Comparison of ENCODE assay signal across 20 cellular contexts in genomic region chr10:108582888-108583287, GRCh38.
DNase-seq lines count a peak whose midpoint lies in the region; ATAC-seq lines count a peak whose summit lies in the region.
"Had no signal": no experiment of that assay in that cellular context is flagged by ENCODE, and none has a peak within 500 bp of the region (broad histone marks: within the 10 kb centered on the region; RNA-seq: fewer than 3 reads in every experiment).

No MANE protein-coding gene starts in this region.

- no peak for DNase-seq in GM23248
- DNase-seq in RPMI7951 (ENCODE audit: low read depth): peak; percentile 87
- DNase-seq in globus pallidus (ENCODE audit: low spot score): no peak
- DNase-seq in NCI-H128 (lab: John Stamatoyannopoulos, UW; ENCODE audit: unreplicated experiment): no peak
- DNase-seq: ACHN, BE2C, GOT3, KBM-7, MG63, NCI-H1105 treated with DMSO at 0.1 percent for 48 hours, NCI-H2029 treated with DMSO at 0.1 percent for 48 hours, NCI-H2227 treated with DMSO at 0.1 percent for 48 hours, NCI-H526 treated with DMSO at 0.1 percent for 48 hours, SIG-M5 had no signal

- H3K9ac ChIP-seq in GM23248: no peak overlapping the region

- H4K20me1 ChIP-seq in GM23248 (ENCODE audit: insufficient read depth): no peaks in the 10 kb centered on the region

- in situ Hi-C loops in GM23248 (cut with MboI): no loop called here

- peaks cover 14% of the 10 kb centered on the region for H3K4me1 ChIP-seq in GM23248 (ENCODE audit: insufficient read depth)
- peaks cover 16% of the 10 kb centered on the region for H3K4me1 ChIP-seq in mesodermal cell (ENCODE audit: control insufficient read depth, insufficient read depth, low read length, poor library complexity, severe bottlenecking)
- H3K4me1 ChIP-seq: BE2C, HAP-1 had no signal

- peak overlapping the region; percentile 17 for H3K4me2 ChIP-seq in GM23248 (ENCODE audit: unreplicated experiment)

- WGBS in GM23248 (ENCODE audit: low coverage in 1 of 2, low lambda C conversion rate in 2 of 2, missing lambda C conversion rate in 2 of 2), 2 experiments: 52 to 62% methylated on average over 1 of the region's 1 CpG
- WGBS in mesodermal cell (ENCODE audit: insufficient coverage in 2 of 2), 2 experiments: 60 to 70% methylated on average over 1 of the region's 1 CpG

- H3K79me2 ChIP-seq in GM23248 (ENCODE audit: insufficient read depth): no peaks in the 10 kb centered on the region

- no peaks in the 10 kb centered on the region for H3K36me3 ChIP-seq in GM23248 (ENCODE audit: low read depth)
- H3K36me3 ChIP-seq in mesodermal cell (ENCODE audit: control insufficient read depth, insufficient read depth, low read length): no peaks in the 10 kb centered on the region
- H3K36me3 ChIP-seq: BE2C, HAP-1, MG63 had no signal

- H3K27ac ChIP-seq in GM23248 (no peak overlapping the region), mesodermal cell (ENCODE audit: low read depth, low read length, severe bottlenecking) (peak overlapping the region; percentile 71)
- H3K27ac ChIP-seq: SK-N-MC had no signal

- H3K9me3 ChIP-seq in GM23248 (ENCODE audit: low read depth) (no peaks in the 10 kb centered on the region), mesodermal cell (ENCODE audit: control insufficient read depth, low read length) (no peaks in the 10 kb centered on the region)
- H3K9me3 ChIP-seq: BE2C, HAP-1, MG63 had no signal

- H3K9me2 ChIP-seq in GM23248 (ENCODE audit: insufficient read depth): no peaks in the 10 kb centered on the region

- H2AFZ ChIP-seq in GM23248: no peak overlapping the region

- H3F3A ChIP-seq in GM23248 (ENCODE audit: insufficient read depth): peaks cover 11% of the 10 kb centered on the region; the same call in 1 of the 2 replicates

- no peaks in the 10 kb centered on the region for H3K27me3 ChIP-seq in GM23248 (replicated peaks; ENCODE audit: insufficient read depth)
- H3K27me3 ChIP-seq: BE2C, MG63 had no signal

- ATAC-seq in GM18858 (IDR thresholded peaks at IDR 0.05; ENCODE audit: unreplicated experiment): no peak
- ATAC-seq in GM21381 (IDR thresholded peaks at IDR 0.05; ENCODE audit: unreplicated experiment): no peak
- ATAC-seq: Panc1 had no signal

- no peak overlapping the region for H3K4me3 ChIP-seq in GM23248
- H3K4me3 ChIP-seq in mesodermal cell (ENCODE audit: extremely low read depth, insufficient read depth, low read length, poor library complexity, severe bottlenecking): no peak overlapping the region
- H3K4me3 ChIP-seq: HAP-1, MG63, SK-N-MC had no signal
